16 cellular contexts compared by ENCODE assay signal in the genomic region with DNA sequence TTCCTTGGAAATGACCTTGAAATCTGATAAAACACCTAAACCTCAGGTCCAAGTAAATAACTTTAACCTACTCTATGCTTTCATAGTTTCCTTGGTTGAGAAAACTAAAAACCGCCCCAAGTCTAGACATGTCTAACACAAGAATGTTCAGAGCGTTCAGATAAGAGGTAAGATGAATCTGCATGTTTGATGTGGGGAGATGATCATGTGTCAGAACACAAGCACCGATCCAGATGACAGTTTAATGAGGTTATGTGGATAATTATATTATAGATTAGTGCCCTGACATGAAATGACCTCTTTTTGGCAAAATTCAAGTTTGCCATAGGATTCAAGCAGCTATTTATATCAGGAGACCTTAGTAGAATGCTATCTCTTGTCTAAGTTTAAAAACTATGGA.
DNase-seq lines count a peak whose midpoint lies in the region; ATAC-seq and TF ChIP-seq lines count a peak whose summit lies in the region.
"Had no signal": no experiment of that assay in that cellular context is flagged by ENCODE, and none has a peak within 500 bp of the region (broad histone marks: within the 10 kb centered on the region; RNA-seq: fewer than 3 reads in every experiment).

No MANE protein-coding gene starts in this region.

- TF ChIP-seq CTCF in MCF 10A (IDR thresholded peaks at IDR 0.05; ENCODE audit: unreplicated experiment) = no peak
- TF ChIP-seq CTCF in breast epithelium (IDR thresholded peaks at IDR 0.05) = no peak
- no peak for TF ChIP-seq CTCF in foreskin keratinocyte (conservative IDR thresholded peaks at IDR 0.05)

- H3K27me3 Mint-ChIP-seq in MCF 10A (ENCODE audit: insufficient read depth, unreplicated experiment) = no peaks in the 10 kb centered on the region
- H3K27me3 Mint-ChIP-seq in activated CD4-positive, alpha-beta T cell treated with anti-CD3 and anti-CD28 coated beads, Interleukin-2, amount 10 ng/mL, durations not matched to agents 24 days and 14 days = no peaks in the 10 kb centered on the region
- H3K27me3 Mint-ChIP-seq: CD4-positive, CD25-positive, alpha-beta regulatory T cell had no signal

- no peaks in the 10 kb centered on the region for H3K4me1 Mint-ChIP-seq in MCF 10A (ENCODE audit: insufficient read depth, unreplicated experiment)
- no peaks in the 10 kb centered on the region for H3K4me1 Mint-ChIP-seq in activated CD4-positive, alpha-beta T cell treated with anti-CD3 and anti-CD28 coated beads, Interleukin-2, amount 10 ng/mL, durations not matched to agents 24 days and 14 days
- H3K4me1 Mint-ChIP-seq: CD4-positive, CD25-positive, alpha-beta regulatory T cell; GM23338 had no signal

- no peaks in the 10 kb centered on the region for H3K27me3 ChIP-seq in breast epithelium
- no peaks in the 10 kb centered on the region for H3K27me3 ChIP-seq in foreskin keratinocyte
- H3K27me3 ChIP-seq: BLaER1 treated with 17β-estradiol and CSF1 and Interleukin-3, amounts not matched to agents 10 nM and 100 nM had no signal

- intact Hi-C loops in MCF 10A (cut with micrococcal nuclease) (no loop called here), breast epithelium (cut with DNase I; ENCODE audit: low total_unique reads) (no loop called here)
- intact Hi-C loops in activated CD4-positive, alpha-beta T cell treated with anti-CD3 and anti-CD28 coated beads, Interleukin-2, amount 10 ng/mL, durations not matched to agents 24 days and 14 days (cut with micrococcal nuclease) = no loop called here

- POLR2A ChIA-PET in MCF 10A (lab: Yijun Ruan, JAX) = no interaction called here

- H3K4me1 ChIP-seq in breast epithelium (no peaks in the 10 kb centered on the region), foreskin keratinocyte (peaks cover 8% of the 10 kb centered on the region)
- H3K4me1 ChIP-seq: BLaER1 treated with 17β-estradiol and CSF1 and Interleukin-3, amounts not matched to agents 10 nM and 100 nM had no signal

- H3K4me3 ChIP-seq in breast epithelium = no peak overlapping the region
- H3K4me3 ChIP-seq: BLaER1 treated with 17β-estradiol and CSF1 and Interleukin-3, amounts not matched to agents 10 nM and 100 nM; GM12878; GM23338 had no signal

- H3K36me3 Mint-ChIP-seq in MCF 10A (ENCODE audit: insufficient read depth, unreplicated experiment) = no peaks in the 10 kb centered on the region
- no peaks in the 10 kb centered on the region for H3K36me3 Mint-ChIP-seq in activated CD4-positive, alpha-beta T cell treated with anti-CD3 and anti-CD28 coated beads, Interleukin-2, amount 10 ng/mL, durations not matched to agents 24 days and 14 days (ENCODE audit: low read depth)
- H3K36me3 Mint-ChIP-seq: CD4-positive, CD25-positive, alpha-beta regulatory T cell had no signal

- no peaks in the 10 kb centered on the region for H3K36me3 ChIP-seq in breast epithelium
- H3K36me3 ChIP-seq: BLaER1 treated with 17β-estradiol and CSF1 and Interleukin-3, amounts not matched to agents 10 nM and 100 nM had no signal

- CTCF ChIA-PET in MCF 10A (lab: Yijun Ruan, JAX) = interaction anchor here (0.7 kb wide), 1 partner anchor 724 kb away, joined by 3 read pairs; no protein-coding TSS in a partner anchor

- H3K27ac Mint-ChIP-seq in MCF 10A (ENCODE audit: low read depth, unreplicated experiment) = peak overlapping the region; percentile 72
- H3K27ac Mint-ChIP-seq in activated CD4-positive, alpha-beta T cell treated with anti-CD3 and anti-CD28 coated beads, Interleukin-2, amount 10 ng/mL, durations not matched to agents 24 days and 14 days = no peak overlapping the region
- H3K27ac Mint-ChIP-seq: CD4-positive, CD25-positive, alpha-beta regulatory T cell; GM23338 had no signal

- BruUV-seq in MCF 10A (replicated peaks; lab: Mats Ljungman, UMichigan) = no TSS peak

- no peak for TF ChIP-seq POLR2A in breast epithelium (IDR thresholded peaks at IDR 0.05)

- no peaks in the 10 kb centered on the region for H3K9me3 Mint-ChIP-seq in MCF 10A (ENCODE audit: unreplicated experiment)
- peaks cover 5% of the 10 kb centered on the region for H3K9me3 Mint-ChIP-seq in activated CD4-positive, alpha-beta T cell treated with anti-CD3 and anti-CD28 coated beads, Interleukin-2, amount 10 ng/mL, durations not matched to agents 24 days and 14 days

- H3K27ac ChIP-seq in breast epithelium (no peak overlapping the region), foreskin keratinocyte (no peak overlapping the region)
- H3K27ac ChIP-seq: BLaER1 treated with 17β-estradiol and CSF1 and Interleukin-3, amounts not matched to agents 10 nM and 100 nM; HL-60 had no signal

- H3K9me3 ChIP-seq in breast epithelium = no peaks in the 10 kb centered on the region
- H3K9me3 ChIP-seq: BLaER1 treated with 17β-estradiol and CSF1 and Interleukin-3, amounts not matched to agents 10 nM and 100 nM had no signal

- no peak for DNase-seq in MCF 10A (ENCODE audit: unreplicated experiment)
- no peak for DNase-seq in breast epithelium (ENCODE audit: low spot score in 2 of 2)
- DNase-seq in foreskin keratinocyte = peak; percentile 46 to 66
- DNase-seq in HuH-7 (ENCODE audit: low spot score) = no peak
- DNase-seq in AML-193 (lab: John Stamatoyannopoulos, UW) = no peak
- no peak for DNase-seq in activated CD4-positive, alpha-beta T cell treated with anti-CD3 and anti-CD28 coated beads, Interleukin-2, amount 10 ng/mL, durations not matched to agents 24 days and 14 days
- DNase-seq: 8988T; Calu3; CD4-positive, CD25-positive, alpha-beta regulatory T cell; DMS79; H7 had no signal

- ATAC-seq in SK-N-SH treated with all-trans-retinoic acid at 6 μM for 48 hours (no peak), foreskin keratinocyte (peak; percentile 88)
- ATAC-seq: GM12878, GM23338 had no signal

- no peak overlapping the region for H3K4me3 Mint-ChIP-seq in MCF 10A (ENCODE audit: unreplicated experiment)
- no peak overlapping the region for H3K4me3 Mint-ChIP-seq in activated CD4-positive, alpha-beta T cell treated with anti-CD3 and anti-CD28 coated beads, Interleukin-2, amount 10 ng/mL, durations not matched to agents 24 days and 14 days
- H3K4me3 Mint-ChIP-seq: CD4-positive, CD25-positive, alpha-beta regulatory T cell; GM23338 had no signal

TF ChIP-seq in SK-N-SH treated with all-trans-retinoic acid at 6 μM for 48 hours, 23 proteins besides CTCF, POLR2A, EP300 and RAD21:
- TF ChIP-seq ARNTL (CRISPR knock-in tag; IDR thresholded peaks at IDR 0.05; ENCODE audit: borderline replicate concordance, low read depth) (no peak), TCF4 (CRISPR knock-in tag; IDR thresholded peaks at IDR 0.05; ENCODE audit: borderline replicate concordance) (peak; percentile 25; the same call in 1 of the 2 replicates)
- TF ChIP-seq, protein P1, sequence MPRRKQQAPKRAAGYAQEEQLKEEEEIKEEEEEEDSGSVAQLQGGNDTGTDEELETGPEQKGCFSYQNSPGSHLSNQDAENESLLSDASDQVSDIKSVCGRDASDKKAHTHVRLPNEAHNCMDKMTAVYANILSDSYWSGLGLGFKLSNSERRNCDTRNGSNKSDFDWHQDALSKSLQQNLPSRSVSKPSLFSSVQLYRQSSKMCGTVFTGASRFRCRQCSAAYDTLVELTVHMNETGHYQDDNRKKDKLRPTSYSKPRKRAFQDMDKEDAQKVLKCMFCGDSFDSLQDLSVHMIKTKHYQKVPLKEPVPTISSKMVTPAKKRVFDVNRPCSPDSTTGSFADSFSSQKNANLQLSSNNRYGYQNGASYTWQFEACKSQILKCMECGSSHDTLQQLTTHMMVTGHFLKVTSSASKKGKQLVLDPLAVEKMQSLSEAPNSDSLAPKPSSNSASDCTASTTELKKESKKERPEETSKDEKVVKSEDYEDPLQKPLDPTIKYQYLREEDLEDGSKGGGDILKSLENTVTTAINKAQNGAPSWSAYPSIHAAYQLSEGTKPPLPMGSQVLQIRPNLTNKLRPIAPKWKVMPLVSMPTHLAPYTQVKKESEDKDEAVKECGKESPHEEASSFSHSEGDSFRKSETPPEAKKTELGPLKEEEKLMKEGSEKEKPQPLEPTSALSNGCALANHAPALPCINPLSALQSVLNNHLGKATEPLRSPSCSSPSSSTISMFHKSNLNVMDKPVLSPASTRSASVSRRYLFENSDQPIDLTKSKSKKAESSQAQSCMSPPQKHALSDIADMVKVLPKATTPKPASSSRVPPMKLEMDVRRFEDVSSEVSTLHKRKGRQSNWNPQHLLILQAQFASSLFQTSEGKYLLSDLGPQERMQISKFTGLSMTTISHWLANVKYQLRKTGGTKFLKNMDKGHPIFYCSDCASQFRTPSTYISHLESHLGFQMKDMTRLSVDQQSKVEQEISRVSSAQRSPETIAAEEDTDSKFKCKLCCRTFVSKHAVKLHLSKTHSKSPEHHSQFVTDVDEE (CRISPR knock-in tag; IDR thresholded peaks at IDR 0.05) = peak; percentile 62; the same call in 1 of the 2 replicates
TF ChIP-seq in SK-N-SH treated with all-trans-retinoic acid at 6 μM for 48 hours: peak in this region for 2.

Comparison
In these comparisons a context has a peak if more than half of its experiments do, and no peak if none do; other contexts are left out.
1. DNase-seq: peak in foreskin keratinocyte (2 of 2); none in MCF 10A (single experiment), breast epithelium (0 of 2), HuH-7 (single experiment), AML-193 (0 of 2) and activated CD4-positive, alpha-beta T cell treated with anti-CD3 and anti-CD28 coated beads, Interleukin-2, amount 10 ng/mL, durations not matched to agents 24 days and 14 days (single experiment).